9 cellular contexts compared by ENCODE assay signal in the genomic region with DNA sequence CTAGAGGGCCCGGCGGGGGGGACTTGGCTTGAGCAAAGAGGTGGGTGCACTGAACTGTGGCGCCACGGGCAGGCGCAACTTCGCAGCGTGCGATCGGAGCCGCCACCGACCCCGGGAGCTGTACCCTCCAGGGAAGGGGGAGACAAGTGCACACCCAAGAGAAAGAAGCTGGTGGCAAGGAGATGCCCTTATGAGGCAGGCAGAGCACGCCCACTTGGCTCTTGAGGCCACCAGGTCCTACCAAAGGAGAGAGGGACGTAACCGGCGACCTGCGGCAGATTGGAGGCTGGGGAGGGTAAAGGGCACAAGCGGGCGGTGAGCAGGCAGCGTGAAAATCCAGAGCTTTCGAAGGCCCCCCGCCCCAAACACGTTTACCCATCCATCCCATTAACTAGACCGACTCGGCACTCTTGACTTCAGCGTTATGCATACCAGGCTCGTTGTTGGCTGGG. TPM values are rescaled to one million over a fixed set of nuclear protein-coding genes. Genes with fewer than 3 reads are reported as not detected.
DNase-seq lines count a peak whose midpoint lies in the region; ATAC-seq, FAIRE-seq and TF ChIP-seq lines count a peak whose summit lies in the region.
"Had no signal": no experiment of that assay in that cellular context is flagged by ENCODE, and none has a peak within 500 bp of the region (broad histone marks: within the 10 kb centered on the region; RNA-seq: fewer than 3 reads in every experiment).

No MANE protein-coding gene starts in this region.

- intact Hi-C loops in CD4-positive, alpha-beta memory T cell (cut with micrococcal nuclease) = loop anchor here (1.0 to 10.0 kb wide), 7 partner anchors 7 to 456 kb away; a partner anchor contains a TSS
- intact Hi-C loops in kidney (cut with DNase I) = no loop called here

- peaks cover 57 to 59% of the 10 kb centered on the region in 2 donors for H3K27me3 Mint-ChIP-seq in CD4-positive, alpha-beta memory T cell
- peaks cover 55% of the 10 kb centered on the region for H3K27me3 Mint-ChIP-seq in activated T-helper 17 cell treated with anti-CD3 and anti-CD28 coated beads, Interleukin-2, amount 50 U/mL, for 72 hours

- H3K9me3 Mint-ChIP-seq in CD4-positive, alpha-beta memory T cell = peaks cover 0 to 21% (median 2%) of the 10 kb centered on the region in 8 donors
- no peaks in the 10 kb centered on the region for H3K9me3 Mint-ChIP-seq in activated T-helper 17 cell treated with anti-CD3 and anti-CD28 coated beads, Interleukin-2, amount 50 U/mL, for 72 hours

- ATAC-seq in activated T-helper 17 cell treated with anti-CD3 and anti-CD28 coated beads, Interleukin-2, amount 50 U/mL, for 72 hours (replicated peaks) = no peak
- no peak for ATAC-seq in HG03521 (IDR thresholded peaks at IDR 0.05; ENCODE audit: unreplicated experiment)
- ATAC-seq in GM19452 (IDR thresholded peaks at IDR 0.05; ENCODE audit: unreplicated experiment) = no peak

- H3K4me1 Mint-ChIP-seq in CD4-positive, alpha-beta memory T cell = peaks cover 26 to 72% (median 54%) of the 10 kb centered on the region in 4 donors
- H3K4me1 Mint-ChIP-seq in activated T-helper 17 cell treated with anti-CD3 and anti-CD28 coated beads, Interleukin-2, amount 50 U/mL, for 72 hours = peaks cover 24% of the 10 kb centered on the region

- no peak for DNase-seq in CD4-positive, alpha-beta memory T cell
- DNase-seq in HL-60 (ENCODE audit: low read depth in 1 of 2, low spot score in 1 of 2) = no peak
- DNase-seq in kidney = peak; percentile 65
- DNase-seq in NCI-H2196 treated with DMSO at 0.1 percent for 48 hours (lab: John Stamatoyannopoulos, UW; ENCODE audit: unreplicated experiment) = no peak
- no peak for DNase-seq in NOMO-1 treated with DMSO at 0.1 percent for 48 hours (lab: John Stamatoyannopoulos, UW; ENCODE audit: unreplicated experiment)
- DNase-seq: right lobe of liver had no signal

- H3K27me3 ChIP-seq in CD4-positive, alpha-beta memory T cell (ENCODE audit: insufficient read depth, low read length) = peaks cover 96% of the 10 kb centered on the region
- H3K27me3 ChIP-seq in HL-60 (ENCODE audit: insufficient read depth, poor library complexity, severe bottlenecking) = peaks cover 55% of the 10 kb centered on the region

- peaks cover 0 to 6% of the 10 kb centered on the region in 2 donors for H3K36me3 Mint-ChIP-seq in CD4-positive, alpha-beta memory T cell
- H3K36me3 Mint-ChIP-seq in activated T-helper 17 cell treated with anti-CD3 and anti-CD28 coated beads, Interleukin-2, amount 50 U/mL, for 72 hours (ENCODE audit: low read depth) = no peaks in the 10 kb centered on the region

- H3K36me3 ChIP-seq in CD4-positive, alpha-beta memory T cell (ENCODE audit: insufficient read depth, low read length) = no peaks in the 10 kb centered on the region
- no peaks in the 10 kb centered on the region for H3K36me3 ChIP-seq in kidney (ENCODE audit: control insufficient read depth in 1 of 2, insufficient read depth in 2 of 2, low read length in 2 of 2)
- H3K36me3 ChIP-seq: right lobe of liver had no signal

- no peak for FAIRE-seq in kidney (lab: Jason Lieb, UNC)

- peak overlapping the region; percentile 79 to 91 (median 86) for H3K4me3 Mint-ChIP-seq in CD4-positive, alpha-beta memory T cell
- peak overlapping the region; percentile 76 for H3K4me3 Mint-ChIP-seq in activated T-helper 17 cell treated with anti-CD3 and anti-CD28 coated beads, Interleukin-2, amount 50 U/mL, for 72 hours

- CTCF ChIA-PET in CD4-positive, alpha-beta memory T cell (lab: Charles Lee; ENCODE audit: partially characterized antibody) = interaction anchor here (0.5 to 4.1 kb wide), 5 partner anchors 9 to 360 kb away, joined by 3 to 24 read pairs (median 4); no protein-coding TSS in a partner anchor

- POLR2A ChIA-PET in CD4-positive, alpha-beta memory T cell (lab: Charles Lee; ENCODE audit: partially characterized antibody) = interaction anchor here (0.7 to 13.6 kb wide), 4 partner anchors 14 to 454 kb away, joined by 3 to 186 read pairs (median 10); a partner anchor contains a TSS

- TF ChIP-seq CTCF in HL-60 (IDR thresholded peaks at IDR 0.05; ENCODE audit: insufficient read depth, low read length) = no peak
- TF ChIP-seq CTCF in kidney (IDR thresholded peaks at IDR 0.05; ENCODE audit: borderline replicate concordance, extremely low read depth, insufficient read depth) = no peak

- H3K27ac Mint-ChIP-seq in CD4-positive, alpha-beta memory T cell = peak overlapping the region in 6 of 7 donors; percentile 54 to 89 (median 83)
- no peak overlapping the region for H3K27ac Mint-ChIP-seq in activated T-helper 17 cell treated with anti-CD3 and anti-CD28 coated beads, Interleukin-2, amount 50 U/mL, for 72 hours

- H3K4me1 ChIP-seq in CD4-positive, alpha-beta memory T cell (ENCODE audit: insufficient read depth, low read length) = peaks cover 87% of the 10 kb centered on the region
- H3K4me1 ChIP-seq in kidney (ENCODE audit: control insufficient read depth in 1 of 2, insufficient read depth in 1 of 2, low read depth in 1 of 2, low read length in 2 of 2) = peaks cover 10 to 19% of the 10 kb centered on the region in 2 donors

- H3K9me3 ChIP-seq in CD4-positive, alpha-beta memory T cell (ENCODE audit: control insufficient read depth in 1 of 2, low read length in 2 of 2) = no peaks in the 10 kb centered on the region
- no peaks in the 10 kb centered on the region for H3K9me3 ChIP-seq in kidney (ENCODE audit: control insufficient read depth in 1 of 2, low read length in 2 of 2)
- H3K9me3 ChIP-seq: right lobe of liver had no signal

- H3K27ac ChIP-seq in CD4-positive, alpha-beta memory T cell (ENCODE audit: low read depth, low read length) = no peak overlapping the region
- H3K27ac ChIP-seq in HL-60 (replicated peaks) = no peak overlapping the region
- no peak overlapping the region for H3K27ac ChIP-seq in kidney (ENCODE audit: low read depth in 2 of 2, low read length in 2 of 2)
- H3K27ac ChIP-seq: right lobe of liver had no signal

- peak overlapping the region; percentile 23 to 60 for H3K4me3 ChIP-seq in CD4-positive, alpha-beta memory T cell (ENCODE audit: low read length in 2 of 2)
- peak overlapping the region; percentile 63 for H3K4me3 ChIP-seq in HL-60 (replicated peaks; ENCODE audit: insufficient read depth, low read length)
- H3K4me3 ChIP-seq in kidney (ENCODE audit: low read length in 2 of 2) = no peak overlapping the region

- no peak overlapping the region for H3K9ac ChIP-seq in kidney (ENCODE audit: low read length in 2 of 2)

RNA-seq across cellular contexts. Expression of a gene that starts 1.0 kb away (rescaled TPM):
- not detected for total RNA-seq in CD4-positive, alpha-beta memory T cell
- not detected for polyA plus RNA-seq in CD4-positive, alpha-beta memory T cell
- not detected for total RNA-seq in activated T-helper 17 cell treated with anti-CD3 and anti-CD28 coated beads, Interleukin-2, amount 50 U/mL, for 72 hours
- total RNA-seq in kidney = not detected
- polyA plus RNA-seq in kidney (ENCODE audit: insufficient read depth, low read depth, low replicate concordance) = not detected
- total RNA-seq: right lobe of liver had no signal

RNA-seq across cellular contexts. Expression of a gene that starts 16.4 kb away (rescaled TPM):
- not detected for total RNA-seq in CD4-positive, alpha-beta memory T cell
- polyA plus RNA-seq in CD4-positive, alpha-beta memory T cell = not detected
- total RNA-seq in activated T-helper 17 cell treated with anti-CD3 and anti-CD28 coated beads, Interleukin-2, amount 50 U/mL, for 72 hours = not detected
- total RNA-seq in kidney = not detected
- polyA plus RNA-seq in kidney (ENCODE audit: insufficient read depth, low read depth, low replicate concordance) = not detected
- total RNA-seq: right lobe of liver had no signal

Comparison
In these comparisons a context has a peak if more than half of its experiments do, and no peak if none do; other contexts are left out.
1. H3K4me3 ChIP-seq: peak in CD4-positive, alpha-beta memory T cell (2 of 2) and HL-60 (single experiment); none in kidney (0 of 2).